ENCODE assay signal across 8 cellular contexts in genomic region chr1:64663654-64664053, GRCh38.
A peak's percentile ranks its signal among the peaks of the same experiment; 100 is the strongest.
DNase-seq lines count a peak whose midpoint lies in the region; ATAC-seq, FAIRE-seq and TF ChIP-seq lines count a peak whose summit lies in the region.

No MANE protein-coding gene starts in this region.

- H3K79me2 ChIP-seq in GM12878 (ENCODE audit: control insufficient read depth, insufficient read depth, low read length) = no peaks in the 10 kb centered on the region

- RAD21 ChIA-PET in GM12878 (lab: Charles Lee; ENCODE audit: unreplicated experiment) = no interaction called here

- POLR2A ChIA-PET in GM12878 (lab: Charles Lee) = no interaction called here

- no peak overlapping the region for H3K9ac ChIP-seq in GM12878 (ENCODE audit: control insufficient read depth, insufficient read depth, low read length)

- intact Hi-C loops in GM12878 (cut with micrococcal nuclease; ENCODE audit: unreplicated experiment) (no loop called here), posterior cingulate gyrus (cut with DNase I) (no loop called here)

- FAIRE-seq in GM12878 (lab: Jason Lieb, UNC) = no peak

- no peak overlapping the region for H2AFZ ChIP-seq in GM12878 (ENCODE audit: control insufficient read depth, low read depth, low read length)

- SMC1A ChIA-PET in GM12878 (lab: Charles Lee; ENCODE audit: uncharacterized antibody, unreplicated experiment) = no interaction called here

- 70% methylated on average over 8 of the region's 8 CpGs for WGBS in GM12878 (ENCODE audit: insufficient coverage, insufficient replicate concordance, low lambda C conversion rate, missing lambda C conversion rate)
- WGBS in gastroesophageal sphincter (ENCODE audit: low coverage in 1 of 2), 2 donors = 56 to 80% methylated on average over 1 to 2 of the region's 8 CpGs

- H3K4me1 ChIP-seq in GM12878 (ENCODE audit: control insufficient read depth, insufficient read depth, low read length) (no peaks in the 10 kb centered on the region), gastroesophageal sphincter (no peaks in the 10 kb centered on the region)

- H3K9me3 ChIP-seq in GM12878 (replicated peaks; ENCODE audit: control insufficient read depth, insufficient read depth, low read length) (no peaks in the 10 kb centered on the region), gastroesophageal sphincter (no peaks in the 10 kb centered on the region)

- 0 out of 2 replicates have a peak, but pooled peaks have one; percentile 24 for TF ChIP-seq RAD21 in GM12878 (IDR thresholded peaks at IDR 0.05; ENCODE audit: insufficient read depth, low read depth, low read length)

- DNase-seq in activated T-cell treated with anti-CD3 and anti-CD28 coated beads for 48 hours (ENCODE audit: low read depth) = peak; percentile 2
- DNase-seq in activated T-cell treated with anti-CD3 and anti-CD28 coated beads for 4 hours = no peak
- DNase-seq in M059J (ENCODE audit: low read depth) = peak; percentile 9
- no peak for DNase-seq in GM12878 (ENCODE audit: low read depth, low spot score)
- peak in 7 of 10 donors; percentile 16 to 81 (median 37) for DNase-seq in posterior cingulate gyrus

- no peak overlapping the region for H3K4me3 ChIP-seq in GM12878
- H3K4me3 ChIP-seq in gastroesophageal sphincter = no peak overlapping the region

- no peak overlapping the region for H3K4me2 ChIP-seq in GM12878 (ENCODE audit: control insufficient read depth, insufficient read depth)

- no peaks in the 10 kb centered on the region for H4K20me1 ChIP-seq in GM12878 (ENCODE audit: control insufficient read depth, insufficient read depth)

- no peaks in the 10 kb centered on the region for H3K27me3 ChIP-seq in GM12878 (replicated peaks in 1 of 2; ENCODE audit: control insufficient read depth in 2 of 2, insufficient read depth in 2 of 2, low read length in 1 of 2)
- no peaks in the 10 kb centered on the region for H3K27me3 ChIP-seq in gastroesophageal sphincter

- no peak for TF ChIP-seq POLR2A in GM12878 (IDR thresholded peaks at IDR 0.05; ENCODE audit: low read depth, low read length)
- TF ChIP-seq POLR2A in gastroesophageal sphincter (IDR thresholded peaks at IDR 0.05) = no peak

- no peaks in the 10 kb centered on the region for H3K36me3 ChIP-seq in GM12878 (ENCODE audit: control insufficient read depth in 2 of 2, insufficient read depth in 2 of 2, low read length in 1 of 2)
- H3K36me3 ChIP-seq in gastroesophageal sphincter = peaks cover 0 to 46% of the 10 kb centered on the region in 2 donors

- in situ Hi-C loops in GM12878 (cut with MboI) = no loop called here

- TF ChIP-seq EP300 in GM12878 (IDR thresholded peaks at IDR 0.05; ENCODE audit: borderline replicate concordance in 1 of 2, control insufficient read depth in 1 of 2, low read depth in 2 of 2, low read length in 2 of 2) (no peak), gastroesophageal sphincter (IDR thresholded peaks at IDR 0.05) (no peak)

- peak in 2 of 3 experiments; percentile 6 to 18; a peak in 2 of 6 replicates for TF ChIP-seq CTCF in GM12878 (IDR thresholded peaks at IDR 0.05 in 2 of 3, conservative IDR thresholded peaks at IDR 0.05 in 1 of 3; ENCODE audit: control insufficient read depth in 2 of 3, extremely low read depth in 1 of 3, insufficient read depth in 1 of 3, low read depth in 3 of 3, low read length in 3 of 3)
- TF ChIP-seq CTCF in gastroesophageal sphincter (IDR thresholded peaks at IDR 0.05) = no peak

- ATAC-seq in GM12878 (peak; percentile 68), gastroesophageal sphincter (no peak), HG03095 (IDR thresholded peaks at IDR 0.05; ENCODE audit: unreplicated experiment) (no peak), HG03521 (IDR thresholded peaks at IDR 0.05; ENCODE audit: unreplicated experiment) (no peak)

- H3K27ac ChIP-seq in GM12878 (ENCODE audit: control insufficient read depth, insufficient read depth) = no peak overlapping the region
- H3K27ac ChIP-seq in gastroesophageal sphincter = no peak overlapping the region

- CTCF ChIA-PET in GM12878 (lab: Yijun Ruan, JAX) = interaction anchor here (1.0 to 5.9 kb wide), 2 partner anchors 12 to 75 kb away, joined by 3 to 40 read pairs; no protein-coding TSS in a partner anchor

- no TSS peak for BruUV-seq in GM12878 (replicated peaks; lab: Mats Ljungman, UMichigan)

TF ChIP-seq in GM12878, 131 proteins besides CTCF, POLR2A, EP300 and RAD21:
- TF ChIP-seq CEBPB (IDR thresholded peaks at IDR 0.05; ENCODE audit: borderline replicate concordance in 1 of 2, low read depth in 2 of 2, low read length in 2 of 2) (no peak), ZBTB33 (IDR thresholded peaks at IDR 0.05) (peak; percentile 71; the same call in 1 of the 2 replicates)
TF ChIP-seq in GM12878: peak in this region for 1.

Comparison
In these comparisons a context has a peak if more than half of its experiments do, and no peak if none do; other contexts are left out.
1. DNase-seq: peak in activated T-cell treated with anti-CD3 and anti-CD28 coated beads for 48 hours (single experiment), M059J (single experiment) and posterior cingulate gyrus (7 of 10); none in activated T-cell treated with anti-CD3 and anti-CD28 coated beads for 4 hours (single experiment) and GM12878 (single experiment).
2. CTCF ChIP-seq: peak in GM12878 (2 of 3); none in gastroesophageal sphincter (0 of 4).